1 cellular context compared by ENCODE assay signal in the genomic region with DNA sequence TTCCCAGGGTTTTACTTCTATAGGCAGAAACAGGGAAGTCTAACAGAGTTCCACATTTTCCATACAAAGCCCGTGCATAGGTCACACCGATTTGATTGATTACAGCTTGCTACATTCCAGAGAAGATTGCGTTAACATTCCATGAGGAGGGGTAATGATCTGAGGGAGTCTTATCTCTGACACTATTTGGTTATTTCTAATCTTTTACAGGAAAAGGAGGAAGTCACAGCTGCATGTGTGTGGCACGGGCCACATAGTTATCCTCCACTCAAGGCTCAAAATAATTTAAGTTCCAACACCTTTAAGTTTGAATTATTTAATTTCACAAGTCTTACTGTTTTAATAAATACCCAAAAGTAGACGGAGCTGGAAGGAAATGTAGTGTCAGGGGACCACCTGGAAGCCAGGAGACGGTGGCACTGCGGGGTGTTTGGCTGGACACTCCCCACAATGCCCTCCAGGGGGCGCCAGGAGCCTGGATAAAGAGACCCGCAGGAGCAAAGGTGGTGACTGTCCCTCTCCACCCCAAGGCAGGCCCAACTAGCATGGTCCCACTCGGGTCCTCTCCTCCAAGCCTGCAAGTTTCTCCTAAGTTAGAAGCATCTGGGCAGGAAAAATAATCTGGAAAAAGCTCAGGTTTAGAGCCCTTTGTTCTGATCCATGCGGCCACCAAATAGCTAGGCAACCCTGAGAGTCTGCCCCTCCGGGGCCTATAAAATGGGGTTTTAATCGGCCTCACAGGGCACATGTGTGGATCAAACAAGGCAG.
A peak's percentile ranks its signal among the peaks of the same experiment; 100 is the strongest.
TF ChIP-seq lines count a peak whose summit lies in the region.

No MANE protein-coding gene starts in this region.

TF ChIP-seq in HepG2, 621 proteins besides CTCF, POLR2A, EP300 and RAD21 (continued from another document and continues in another):
- TF ChIP-seq ZNF512 (CRISPR knock-in tag; IDR thresholded peaks at IDR 0.05) (no peak; the same call in 1 of the 2 replicates), GATAD2A (CRISPR knock-in tag; IDR thresholded peaks at IDR 0.05) (peak; percentile 85), CREB1 (IDR thresholded peaks at IDR 0.05) (no peak), CREB1 (CRISPR knock-in tag; IDR thresholded peaks at IDR 0.05) (peak; percentile 84), CC2D1A (CRISPR knock-in tag; IDR thresholded peaks at IDR 0.05) (no peak), AHDC1 (CRISPR knock-in tag; IDR thresholded peaks at IDR 0.05; ENCODE audit: borderline replicate concordance) (0 out of 2 replicates have a peak, but pooled peaks have one; percentile 36), ZSCAN5A (CRISPR knock-in tag; IDR thresholded peaks at IDR 0.05; ENCODE audit: borderline replicate concordance) (peak; percentile 38; the same call in 1 of the 2 replicates), FOXO1 (CRISPR knock-in tag; IDR thresholded peaks at IDR 0.05) (no peak), HOXA9 (CRISPR knock-in tag; IDR thresholded peaks at IDR 0.05; ENCODE audit: borderline replicate concordance) (no peak), ZBTB7A (CRISPR knock-in tag; IDR thresholded peaks at IDR 0.05) (no peak), TBX3 (IDR thresholded peaks at IDR 0.05; ENCODE audit: borderline replicate concordance) (peak; percentile 66; the same call in 1 of the 2 replicates), ZBTB42 (CRISPR knock-in tag; IDR thresholded peaks at IDR 0.05) (0 out of 2 replicates have a peak, but pooled peaks have one; percentile 30), FOXJ3 (CRISPR knock-in tag; IDR thresholded peaks at IDR 0.05; ENCODE audit: borderline replicate concordance) (peak; percentile 85; the same call in 1 of the 2 replicates), ZNF431 (CRISPR knock-in tag; IDR thresholded peaks at IDR 0.05; ENCODE audit: borderline replicate concordance, low read depth) (0 out of 2 replicates have a peak, but pooled peaks have one; percentile 41), RARA (CRISPR knock-in tag; IDR thresholded peaks at IDR 0.05) (0 out of 2 replicates have a peak, but pooled peaks have one; percentile 53), GATA4 (IDR thresholded peaks at IDR 0.05; ENCODE audit: borderline replicate concordance, low read depth) (peak; percentile 85; the same call in 1 of the 2 replicates), GABPB1 (CRISPR knock-in tag; IDR thresholded peaks at IDR 0.05) (peak; percentile 33; the same call in 1 of the 2 replicates), ASH2L (IDR thresholded peaks at IDR 0.05; ENCODE audit: insufficient read length, low read depth, low read length) (peak; percentile 56), ISL2 (CRISPR knock-in tag; IDR thresholded peaks at IDR 0.05) (peak; percentile 90), YY1 (IDR thresholded peaks at IDR 0.05; ENCODE audit: insufficient read depth, insufficient replicate concordance, low read depth, low read length) (peak; percentile 46), ZFY (CRISPR knock-in tag; IDR thresholded peaks at IDR 0.05) (peak; percentile 21; the same call in 1 of the 2 replicates), ZFP91 (CRISPR knock-in tag; IDR thresholded peaks at IDR 0.05; ENCODE audit: borderline replicate concordance) (peak; percentile 68; the same call in 1 of the 2 replicates), NCOR1 (IDR thresholded peaks at IDR 0.05; ENCODE audit: borderline replicate concordance, low read length) (peak; percentile 81; the same call in 1 of the 2 replicates), ESRRA (CRISPR knock-in tag; IDR thresholded peaks at IDR 0.05; ENCODE audit: low read depth) (no peak), TBX2 (CRISPR knock-in tag; IDR thresholded peaks at IDR 0.05; ENCODE audit: borderline replicate concordance) (peak; percentile 92), CEBPB (IDR thresholded peaks at IDR 0.05; ENCODE audit: borderline replicate concordance, low read depth, low read length) (peak; percentile 90), REPIN1 (CRISPR knock-in tag; IDR thresholded peaks at IDR 0.05; ENCODE audit: borderline replicate concordance, low read depth) (peak; percentile 55; the same call in 1 of the 2 replicates), ZFP41 (CRISPR knock-in tag; IDR thresholded peaks at IDR 0.05; ENCODE audit: borderline replicate concordance) (no peak), ZBTB38 (CRISPR knock-in tag; IDR thresholded peaks at IDR 0.05) (no peak), ZBTB43 (CRISPR knock-in tag; conservative IDR thresholded peaks at IDR 0.05) (0 out of 2 replicates have a peak, but pooled peaks have one; percentile 28), PPARG (CRISPR knock-in tag; conservative IDR thresholded peaks at IDR 0.05) (peak; percentile 80)
- TF ChIP-seq, protein P1, sequence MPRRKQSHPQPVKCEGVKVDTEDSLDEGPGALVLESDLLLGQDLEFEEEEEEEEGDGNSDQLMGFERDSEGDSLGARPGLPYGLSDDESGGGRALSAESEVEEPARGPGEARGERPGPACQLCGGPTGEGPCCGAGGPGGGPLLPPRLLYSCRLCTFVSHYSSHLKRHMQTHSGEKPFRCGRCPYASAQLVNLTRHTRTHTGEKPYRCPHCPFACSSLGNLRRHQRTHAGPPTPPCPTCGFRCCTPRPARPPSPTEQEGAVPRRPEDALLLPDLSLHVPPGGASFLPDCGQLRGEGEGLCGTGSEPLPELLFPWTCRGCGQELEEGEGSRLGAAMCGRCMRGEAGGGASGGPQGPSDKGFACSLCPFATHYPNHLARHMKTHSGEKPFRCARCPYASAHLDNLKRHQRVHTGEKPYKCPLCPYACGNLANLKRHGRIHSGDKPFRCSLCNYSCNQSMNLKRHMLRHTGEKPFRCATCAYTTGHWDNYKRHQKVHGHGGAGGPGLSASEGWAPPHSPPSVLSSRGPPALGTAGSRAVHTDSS (CRISPR knock-in tag; conservative IDR thresholded peaks at IDR 0.05), result 0 out of 2 replicates have a peak, but pooled peaks have one; percentile 17
- TF ChIP-seq, protein P2, sequence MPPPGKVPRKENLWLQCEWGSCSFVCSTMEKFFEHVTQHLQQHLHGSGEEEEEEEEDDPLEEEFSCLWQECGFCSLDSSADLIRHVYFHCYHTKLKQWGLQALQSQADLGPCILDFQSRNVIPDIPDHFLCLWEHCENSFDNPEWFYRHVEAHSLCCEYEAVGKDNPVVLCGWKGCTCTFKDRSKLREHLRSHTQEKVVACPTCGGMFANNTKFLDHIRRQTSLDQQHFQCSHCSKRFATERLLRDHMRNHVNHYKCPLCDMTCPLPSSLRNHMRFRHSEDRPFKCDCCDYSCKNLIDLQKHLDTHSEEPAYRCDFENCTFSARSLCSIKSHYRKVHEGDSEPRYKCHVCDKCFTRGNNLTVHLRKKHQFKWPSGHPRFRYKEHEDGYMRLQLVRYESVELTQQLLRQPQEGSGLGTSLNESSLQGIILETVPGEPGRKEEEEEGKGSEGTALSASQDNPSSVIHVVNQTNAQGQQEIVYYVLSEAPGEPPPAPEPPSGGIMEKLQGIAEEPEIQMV (CRISPR knock-in tag; IDR thresholded peaks at IDR 0.05; ENCODE audit: low read depth), result peak; percentile 95
- TF ChIP-seq, protein P3, sequence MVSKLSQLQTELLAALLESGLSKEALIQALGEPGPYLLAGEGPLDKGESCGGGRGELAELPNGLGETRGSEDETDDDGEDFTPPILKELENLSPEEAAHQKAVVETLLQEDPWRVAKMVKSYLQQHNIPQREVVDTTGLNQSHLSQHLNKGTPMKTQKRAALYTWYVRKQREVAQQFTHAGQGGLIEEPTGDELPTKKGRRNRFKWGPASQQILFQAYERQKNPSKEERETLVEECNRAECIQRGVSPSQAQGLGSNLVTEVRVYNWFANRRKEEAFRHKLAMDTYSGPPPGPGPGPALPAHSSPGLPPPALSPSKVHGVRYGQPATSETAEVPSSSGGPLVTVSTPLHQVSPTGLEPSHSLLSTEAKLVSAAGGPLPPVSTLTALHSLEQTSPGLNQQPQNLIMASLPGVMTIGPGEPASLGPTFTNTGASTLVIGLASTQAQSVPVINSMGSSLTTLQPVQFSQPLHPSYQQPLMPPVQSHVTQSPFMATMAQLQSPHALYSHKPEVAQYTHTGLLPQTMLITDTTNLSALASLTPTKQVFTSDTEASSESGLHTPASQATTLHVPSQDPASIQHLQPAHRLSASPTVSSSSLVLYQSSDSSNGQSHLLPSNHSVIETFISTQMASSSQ (IDR thresholded peaks at IDR 0.05; ENCODE audit: low read depth), result peak; percentile 92
- TF ChIP-seq, protein P3 (CRISPR knock-in tag; IDR thresholded peaks at IDR 0.05; ENCODE audit: borderline replicate concordance), result peak; percentile 96
